8 cellular contexts compared by ENCODE assay signal in the genomic region with DNA sequence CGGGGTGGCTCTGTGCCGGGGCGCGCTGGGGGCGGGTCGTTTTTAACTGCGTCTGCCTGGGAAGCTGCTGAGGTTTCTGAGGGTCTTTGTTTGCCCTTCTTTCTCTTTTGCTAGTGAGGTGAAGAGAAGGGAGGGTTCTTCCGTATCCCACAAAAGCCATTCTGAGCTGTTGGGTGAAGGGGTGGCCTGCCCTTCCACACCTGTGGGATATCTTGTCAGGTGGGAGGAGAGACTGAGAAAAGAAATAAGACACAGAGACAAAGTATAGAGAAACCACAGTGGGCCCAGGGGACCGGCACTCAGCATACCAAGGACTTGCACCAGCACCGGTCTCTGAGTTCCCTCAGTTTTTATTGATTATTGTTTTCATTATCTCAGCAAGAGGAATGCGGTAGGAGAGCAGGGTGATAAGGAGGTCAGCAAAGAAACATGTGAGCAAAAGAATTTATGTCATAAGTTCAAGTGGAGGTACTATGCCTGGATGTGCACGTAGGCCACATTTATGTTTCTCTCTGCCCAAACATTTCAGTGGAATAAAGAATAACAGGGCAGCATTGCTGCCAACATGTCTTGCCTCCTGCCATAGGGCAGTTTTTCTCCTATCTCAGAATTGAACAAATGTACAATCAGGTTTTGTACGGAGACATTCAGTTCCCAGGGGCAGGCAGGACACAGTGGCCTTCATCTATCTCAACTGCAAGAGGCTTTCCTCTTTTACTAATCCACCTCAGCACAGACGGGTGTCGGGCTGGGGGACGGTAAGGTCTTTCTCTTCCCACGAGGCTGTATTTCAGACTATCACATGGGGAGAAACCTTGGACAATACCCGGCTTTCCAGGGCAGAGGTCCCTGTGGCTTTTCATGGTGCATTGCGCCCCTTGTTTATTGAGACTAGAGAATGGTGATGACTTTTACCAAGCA. TPM values are rescaled to one million over a fixed set of nuclear protein-coding genes. Genes with fewer than 3 reads are reported as not detected.
A peak's percentile ranks its signal among the peaks of the same experiment; 100 is the strongest.
DNase-seq lines count a peak whose midpoint lies in the region; ATAC-seq lines count a peak whose summit lies in the region.

No MANE protein-coding gene starts in this region.

- H3K27me3 ChIP-seq in iPS DF 6.9 (ENCODE audit: control insufficient read depth, insufficient read depth, low read length) = no peaks in the 10 kb centered on the region

- no peak for ATAC-seq in activated CD8-positive, alpha-beta memory T cell treated with anti-CD3 and anti-CD28 coated beads, Interleukin-2, amount 10 ng/mL, durations not matched to agents 7 days and 5 days
- ATAC-seq in HG03066 (IDR thresholded peaks at IDR 0.05; ENCODE audit: low read depth, unreplicated experiment) (peak; percentile 82), GM18519 (IDR thresholded peaks at IDR 0.05; ENCODE audit: low FRiP score, unreplicated experiment) (no peak)
- ATAC-seq in activated naive CD4-positive, alpha-beta T cell treated with anti-CD3 and anti-CD28 coated beads, Interleukin-2, amount 50 U/mL, for 72 hours = no peak

- no CpG with 5 or more reads among the region's 19 CpGs for WGBS in iPS DF 6.9 (ENCODE audit: insufficient coverage, insufficient read length)

- H3K4me3 ChIP-seq in iPS DF 6.9 (ENCODE audit: low read length) = peak overlapping the region; percentile 49; the same call in 1 of the 2 replicates
- H3K4me3 ChIP-seq in skin epidermis = peak overlapping the region; percentile 28 to 65 (median 52)

- H3K9me3 Mint-ChIP-seq in activated CD8-positive, alpha-beta memory T cell treated with anti-CD3 and anti-CD28 coated beads, Interleukin-2, amount 10 ng/mL, durations not matched to agents 7 days and 5 days (ENCODE audit: low read depth) = no peaks in the 10 kb centered on the region
- no peaks in the 10 kb centered on the region for H3K9me3 Mint-ChIP-seq in activated naive CD4-positive, alpha-beta T cell treated with anti-CD3 and anti-CD28 coated beads, Interleukin-2, amount 50 U/mL, for 72 hours

- CTCF ChIA-PET in activated CD8-positive, alpha-beta memory T cell treated with anti-CD3 and anti-CD28 coated beads, Interleukin-2, amount 10 ng/mL, durations not matched to agents 7 days and 5 days (lab: Charles Lee) = interaction anchor here (0.7 to 1.9 kb wide), 2 partner anchors 48 to 65 kb away, joined by 4 to 10 read pairs; a partner anchor contains a TSS

- H3K27ac ChIP-seq in iPS DF 6.9 (ENCODE audit: low read length) (no peak overlapping the region), skin epidermis (peak overlapping the region in 20 of 21 experiments; percentile 39 to 94 (median 82))

- H3K4me1 ChIP-seq in iPS DF 6.9 (ENCODE audit: control insufficient read depth, insufficient read depth, low read length) = 0 out of 2 replicates have a peak, but pooled peaks cover 1% of the 10 kb centered on the region

- no peaks in the 10 kb centered on the region for H3K9me3 ChIP-seq in iPS DF 6.9 (ENCODE audit: control insufficient read depth, insufficient read depth, low read length)

- H3K27ac Mint-ChIP-seq in activated CD8-positive, alpha-beta memory T cell treated with anti-CD3 and anti-CD28 coated beads, Interleukin-2, amount 10 ng/mL, durations not matched to agents 7 days and 5 days = peak overlapping the region; percentile 91
- H3K27ac Mint-ChIP-seq in activated naive CD4-positive, alpha-beta T cell treated with anti-CD3 and anti-CD28 coated beads, Interleukin-2, amount 50 U/mL, for 72 hours = peak overlapping the region; percentile 66 to 97

- no peak for DNase-seq in activated CD8-positive, alpha-beta memory T cell treated with anti-CD3 and anti-CD28 coated beads, Interleukin-2, amount 10 ng/mL, durations not matched to agents 7 days and 5 days
- no peak for DNase-seq in activated CD8-positive, alpha-beta memory T cell treated with anti-CD3 and anti-CD28 coated beads, Interleukin-2, amount 50 U/mL, for 4 hours
- DNase-seq in activated naive CD4-positive, alpha-beta T cell treated with anti-CD3 and anti-CD28 coated beads, Interleukin-2, amount 50 U/mL, for 72 hours (ENCODE audit: low spot score in 2 of 2) = no peak
- peak; percentile 52 for DNase-seq in iPS DF 6.9 (ENCODE audit: low read depth, low spot score)
- DNase-seq in stimulated activated CD4-positive, alpha-beta T cell treated with anti-CD3 and anti-CD28 coated beads, Interleukin-4, amount 100 ng/mL, for 24 hours = no peak

- H3K4me3 Mint-ChIP-seq in activated CD8-positive, alpha-beta memory T cell treated with anti-CD3 and anti-CD28 coated beads, Interleukin-2, amount 10 ng/mL, durations not matched to agents 7 days and 5 days = peak overlapping the region; percentile 83

- peaks cover 3% of the 10 kb centered on the region for H3K36me3 Mint-ChIP-seq in activated CD8-positive, alpha-beta memory T cell treated with anti-CD3 and anti-CD28 coated beads, Interleukin-2, amount 10 ng/mL, durations not matched to agents 7 days and 5 days
- H3K36me3 Mint-ChIP-seq in activated naive CD4-positive, alpha-beta T cell treated with anti-CD3 and anti-CD28 coated beads, Interleukin-2, amount 50 U/mL, for 72 hours = no peaks in the 10 kb centered on the region

- H3K4me1 Mint-ChIP-seq in activated CD8-positive, alpha-beta memory T cell treated with anti-CD3 and anti-CD28 coated beads, Interleukin-2, amount 10 ng/mL, durations not matched to agents 7 days and 5 days = peaks cover 39% of the 10 kb centered on the region

- peaks cover 5% of the 10 kb centered on the region for H3K27me3 Mint-ChIP-seq in activated CD8-positive, alpha-beta memory T cell treated with anti-CD3 and anti-CD28 coated beads, Interleukin-2, amount 10 ng/mL, durations not matched to agents 7 days and 5 days

- H3K36me3 ChIP-seq in iPS DF 6.9 (ENCODE audit: control insufficient read depth, insufficient read depth, low read length) = no peaks in the 10 kb centered on the region

RNA-seq across cellular contexts. Expression of a gene that starts 1.0 kb away (rescaled TPM):
- 1 to 10 TPM; 6.3 to 7.7 TPM for total RNA-seq in activated CD8-positive, alpha-beta memory T cell treated with anti-CD3 and anti-CD28 coated beads, Interleukin-2, amount 10 ng/mL, durations not matched to agents 7 days and 5 days
- total RNA-seq in activated naive CD4-positive, alpha-beta T cell treated with anti-CD3 and anti-CD28 coated beads, Interleukin-2, amount 50 U/mL, for 72 hours = 1 to 10 TPM; 2.5 to 5.9 TPM

RNA-seq across cellular contexts. Expression of a gene that starts 48.1 kb away (rescaled TPM):
- total RNA-seq in activated CD8-positive, alpha-beta memory T cell treated with anti-CD3 and anti-CD28 coated beads, Interleukin-2, amount 10 ng/mL, durations not matched to agents 7 days and 5 days = 10 to 100 TPM; 70.5 to 74.9 TPM
- total RNA-seq in activated naive CD4-positive, alpha-beta T cell treated with anti-CD3 and anti-CD28 coated beads, Interleukin-2, amount 50 U/mL, for 72 hours = 100 to 1,000 TPM in 1 of 2 donors, 10 to 100 TPM in 1; 93.0 to 152 TPM
